Comparison of ENCODE assay signal across 8 cellular contexts in genomic region chr1:16375521-16376359, GRCh38. TPM values are rescaled to one million over a fixed set of nuclear protein-coding genes. Genes with fewer than 3 reads are reported as not detected.
DNase-seq lines count a peak whose midpoint lies in the region; ATAC-seq, FAIRE-seq and TF ChIP-seq lines count a peak whose summit lies in the region.

No MANE protein-coding gene starts in this region.

- H3K4me3 ChIP-seq in K562 (no peak overlapping the region), left lung (no peak overlapping the region), thyroid gland (replicated peaks in 1 of 3) (no peak overlapping the region)

- no peaks in the 10 kb centered on the region for H3K27me3 Mint-ChIP-seq in activated T-cell treated with anti-CD3 and anti-CD28 coated beads, Interleukin-2, amount 50 U/mL, for 24 hours

- no peak for TF ChIP-seq RAD21 in K562 (CRISPR knock-in tag; conservative IDR thresholded peaks at IDR 0.05 in 1 of 2, IDR thresholded peaks at IDR 0.05 in 1 of 2)

- ATAC-seq in K562 (peak; percentile 14; the same call in 1 of the 3 replicates), left lung (no peak), HG02973 (IDR thresholded peaks at IDR 0.05; ENCODE audit: unreplicated experiment) (no peak)

- H3K27ac ChIP-seq in K562 (ENCODE audit: extremely low read depth, low read depth, low read length) (peak overlapping the region; percentile 18; the same call in 1 of the 3 replicates), left lung (peak overlapping the region; percentile 33 to 57), thyroid gland (peak overlapping the region in 2 of 3 donors; percentile 44 to 46)

- in situ Hi-C loops in K562 (cut with MboI) = no loop called here

- H3K36me3 Mint-ChIP-seq in activated T-cell treated with anti-CD3 and anti-CD28 coated beads, Interleukin-2, amount 50 U/mL, for 24 hours (ENCODE audit: low read depth) = peaks cover 69% of the 10 kb centered on the region

- H4K20me1 ChIP-seq in K562 (replicated peaks; ENCODE audit: control insufficient read depth, insufficient read depth, low read length) = peaks cover 47% of the 10 kb centered on the region

- peaks cover 96% of the 10 kb centered on the region for H3K79me2 ChIP-seq in K562 (ENCODE audit: control insufficient read depth, insufficient read depth, low read length)

- CTCF ChIA-PET in K562 (lab: Yijun Ruan, JAX; ENCODE audit: low intra/inter-chr PET ratio) = no interaction called here

- TF ChIP-seq CTCF in K562 (IDR thresholded peaks at IDR 0.05 in 2 of 3, conservative IDR thresholded peaks at IDR 0.05 in 1 of 3; ENCODE audit: insufficient read depth in 2 of 3, low read depth in 1 of 3, low read length in 3 of 3) = no peak
- TF ChIP-seq CTCF in left lung (IDR thresholded peaks at IDR 0.05) = no peak
- no peak for TF ChIP-seq CTCF in thyroid gland (IDR thresholded peaks at IDR 0.05)

- H3K9me3 Mint-ChIP-seq in activated T-cell treated with anti-CD3 and anti-CD28 coated beads, Interleukin-2, amount 50 U/mL, for 24 hours = no peaks in the 10 kb centered on the region

- no peak overlapping the region for H3K4me3 Mint-ChIP-seq in activated T-cell treated with anti-CD3 and anti-CD28 coated beads, Interleukin-2, amount 50 U/mL, for 24 hours

- H3K27me3 ChIP-seq in K562 (ENCODE audit: control insufficient read depth in 2 of 2, insufficient read depth in 2 of 2, low read length in 2 of 2) (no peaks in the 10 kb centered on the region), left lung (no peaks in the 10 kb centered on the region), thyroid gland (no peaks in the 10 kb centered on the region)

- TF ChIP-seq EP300 in K562 (IDR thresholded peaks at IDR 0.05; ENCODE audit: low read length) = no peak

- BruUV-seq in K562 (replicated peaks; lab: Mats Ljungman, UMichigan) = no TSS peak

- no peak for DNase-seq in activated T-cell treated with anti-CD3 and anti-CD28 coated beads, Interleukin-2, amount 50 U/mL, for 24 hours
- DNase-seq in activated T-cell treated with anti-CD3 and anti-CD28 coated beads for 4 hours (no peak), K562 (ENCODE audit: extremely low read depth in 1 of 4, low spot score in 3 of 4) (peak in 1 of 4 experiments; percentile 8), left lung (no peak), thyroid gland (no peak), cerebellum (ENCODE audit: low spot score) (no peak)
- no peak for DNase-seq in stimulated activated CD4-positive, alpha-beta T cell treated with anti-CD3 and anti-CD28 coated beads, Interleukin-4, amount 100 ng/mL, for 1 hour

- TF ChIP-seq POLR2A in K562 (conservative IDR thresholded peaks at IDR 0.05) = no peak
- no peak for TF ChIP-seq POLR2A in thyroid gland (IDR thresholded peaks at IDR 0.05)

- peak overlapping the region; percentile 80 for H3K27ac Mint-ChIP-seq in activated T-cell treated with anti-CD3 and anti-CD28 coated beads, Interleukin-2, amount 50 U/mL, for 24 hours

- WGBS in K562 (ENCODE audit: insufficient coverage, low coverage, missing lambda C conversion rate) = 65% methylated on average over 15 of the region's 15 CpGs
- 65 to 66% methylated on average over 15 of the region's 15 CpGs for WGBS in thyroid gland, 2 donors

- peaks cover 3% of the 10 kb centered on the region for H3K9me1 ChIP-seq in K562 (ENCODE audit: control insufficient read depth, insufficient read depth, low read length)

- H3K4me2 ChIP-seq in K562 (ENCODE audit: insufficient read depth, low read length) = no peak overlapping the region

- FAIRE-seq in K562 (lab: Jason Lieb, UNC) = no peak

- H2AFZ ChIP-seq in K562 (ENCODE audit: low read depth, low read length) = no peak overlapping the region

- peaks cover 78% of the 10 kb centered on the region for H3K4me1 Mint-ChIP-seq in activated T-cell treated with anti-CD3 and anti-CD28 coated beads, Interleukin-2, amount 50 U/mL, for 24 hours (ENCODE audit: low read depth)

- peaks cover 37% of the 10 kb centered on the region; the same call in 2 of the 3 replicates for H3K36me3 ChIP-seq in K562 (ENCODE audit: control insufficient read depth, insufficient read depth, low read length)
- no peaks in the 10 kb centered on the region for H3K36me3 ChIP-seq in left lung
- no peaks in the 10 kb centered on the region for H3K36me3 ChIP-seq in thyroid gland

- intact Hi-C loops in K562 (cut with micrococcal nuclease) = no loop called here
- intact Hi-C loops in left lung (cut with DNase I) = no loop called here
- intact Hi-C loops in thyroid gland (cut with DNase I) = no loop called here

- H3K9me3 ChIP-seq in K562 (replicated peaks; ENCODE audit: control insufficient read depth, insufficient read depth, low read depth, low read length) = no peaks in the 10 kb centered on the region
- no peaks in the 10 kb centered on the region for H3K9me3 ChIP-seq in left lung
- no peaks in the 10 kb centered on the region for H3K9me3 ChIP-seq in thyroid gland

- H3K4me1 ChIP-seq in K562 (replicated peaks in 1 of 2; ENCODE audit: control insufficient read depth in 2 of 2, insufficient read depth in 2 of 2, low read length in 2 of 2) = peaks cover 22 to 24% of the 10 kb centered on the region in 2 experiments
- peaks cover 36 to 87% of the 10 kb centered on the region in 2 donors for H3K4me1 ChIP-seq in left lung
- peaks cover 24 to 52% of the 10 kb centered on the region in 2 donors for H3K4me1 ChIP-seq in thyroid gland

- POLR2A ChIA-PET in K562 (lab: Yijun Ruan, JAX) = interaction anchor here (0.6 to 4.1 kb wide), 13 partner anchors 8 to 268 kb away, joined by 3 to 18 read pairs (median 3); partner anchors contain the start of gene SZRD1

- peak overlapping the region in 1 of 2 experiments; percentile 72; a peak in 1 of 4 replicates for H3K9ac ChIP-seq in K562 (ENCODE audit: insufficient read depth in 1 of 2, low read depth in 2 of 2, low read length in 2 of 2)

TF ChIP-seq in K562, 482 proteins besides CTCF, POLR2A, EP300 and RAD21 (continues in another document):
- TF ChIP-seq KDM5B (IDR thresholded peaks at IDR 0.05; ENCODE audit: insufficient replicate concordance, low read depth, low read length) (no peak), MTA3 (IDR thresholded peaks at IDR 0.05; ENCODE audit: borderline replicate concordance) (0 out of 2 replicates have a peak, but pooled peaks have one; percentile 3), RBM22 (IDR thresholded peaks at IDR 0.05; ENCODE audit: low read depth, low read length, poor library complexity, severe bottlenecking) (no peak), GMEB1 (CRISPR knock-in tag; IDR thresholded peaks at IDR 0.05) (no peak), TRIM24 (IDR thresholded peaks at IDR 0.05) (no peak)

RNA-seq across cellular contexts. Expression of gene SZRD1, which starts 8.7 kb away (rescaled TPM):
- total RNA-seq in K562 (2011; cell fraction: chromatin; rRNA removed; ENCODE audit: low replicate concordance) = 32.7 and 51.8 TPM in 2 replicates
- 40.4 and 41.1 TPM in 2 replicates for total RNA-seq in K562 (2011; cell fraction: nucleolus; rRNA removed)
- 47.8 and 68.1 TPM in 2 replicates for total RNA-seq in K562 (2011; cell fraction: nucleoplasm; rRNA removed)
- total RNA-seq in K562 (2014; rRNA removed) (72.9 and 112 TPM in 2 replicates), K562 (2014; rRNA removed; fragmentation: Illumina TruSeq; extraction: Trizol) (48.5 and 53.3 TPM in 2 replicates), K562 (2015; rRNA removed; fragmentation: Illumina TruSeq; extraction: Trizol) (80.1 and 88.3 TPM in 2 replicates), K562 (2021) (145 and 149 TPM in 2 replicates), left lung (100 to 1,000 TPM; 114 to 134 TPM), thyroid gland (10 to 100 TPM; 59.4 to 82.8 (median 74.4) TPM), cerebellum (11.3 TPM)
- polyA plus RNA-seq in K562 (2011; rRNA removed) (82.5 and 83.2 TPM in 2 replicates), K562 (2014; fragmentation: Illumina TruSeq; extraction: Trizol) (143 and 171 TPM in 2 replicates), K562 (2014; fragmentation: Nextera tagmentation; extraction: Ambion mirVana) (1 to 10 TPM; 3.9 to 7.2 TPM), K562 (2014; rRNA removed) (82.5 and 110 TPM in 2 replicates)
- polyA plus RNA-seq in K562 (2011; cell fraction: cytosol; rRNA removed) = 119 and 167 TPM in 2 replicates
- 47.8 and 62.7 TPM in 2 replicates for polyA plus RNA-seq in K562 (2011; cell fraction: nucleus; rRNA removed)
- 91.4 and 111 TPM in 2 replicates for polyA plus RNA-seq in K562 (2012)
- 36.0 and 46.5 TPM in 2 replicates for polyA minus RNA-seq in K562 (2011; rRNA and poly(A)+ RNA removed)
- 60.6 and 62.5 TPM in 2 replicates for polyA minus RNA-seq in K562 (2011; cell fraction: cytosol; rRNA and poly(A)+ RNA removed)
- 12.4 and 16.3 TPM in 2 replicates for polyA minus RNA-seq in K562 (2011; cell fraction: nucleus; rRNA and poly(A)+ RNA removed)

RNA-seq across cellular contexts. Expression of gene FBXO42, which starts 23.5 kb away (rescaled TPM):
- 67.9 and 105 TPM in 2 replicates for total RNA-seq in K562 (2011; cell fraction: chromatin; rRNA removed; ENCODE audit: low replicate concordance)
- total RNA-seq in K562 (2011; cell fraction: nucleolus; rRNA removed) = 41.7 and 47.5 TPM in 2 replicates
- total RNA-seq in K562 (2011; cell fraction: nucleoplasm; rRNA removed) = 69.1 and 89.4 TPM in 2 replicates
- total RNA-seq in K562 (2014; rRNA removed) = 11.6 and 13.6 TPM in 2 replicates
- 14.6 and 17.4 TPM in 2 replicates for total RNA-seq in K562 (2014; rRNA removed; fragmentation: Illumina TruSeq; extraction: Trizol)
- total RNA-seq in K562 (2015; rRNA removed; fragmentation: Illumina TruSeq; extraction: Trizol) = 15.5 and 17.5 TPM in 2 replicates
- total RNA-seq in K562 (2021) = 21.2 and 24.1 TPM in 2 replicates
- polyA plus RNA-seq in K562 (2011; rRNA removed) = 23.6 and 37.6 TPM in 2 replicates
- 26.7 and 30.1 TPM in 2 replicates for polyA plus RNA-seq in K562 (2011; cell fraction: cytosol; rRNA removed)
- polyA plus RNA-seq in K562 (2011; cell fraction: nucleus; rRNA removed) = 48.3 and 53.6 TPM in 2 replicates
- polyA plus RNA-seq in K562 (2012) = 17.4 and 33.7 TPM in 2 replicates
- 20.8 and 24.8 TPM in 2 replicates for polyA plus RNA-seq in K562 (2014; fragmentation: Illumina TruSeq; extraction: Trizol)
- 1 to 10 TPM; 7.2 to 8.0 TPM for polyA plus RNA-seq in K562 (2014; fragmentation: Nextera tagmentation; extraction: Ambion mirVana)
- 15.4 and 20.1 TPM in 2 replicates for polyA plus RNA-seq in K562 (2014; rRNA removed)
- polyA minus RNA-seq in K562 (2011; rRNA and poly(A)+ RNA removed) = 31.9 and 41.8 TPM in 2 replicates
- polyA minus RNA-seq in K562 (2011; cell fraction: cytosol; rRNA and poly(A)+ RNA removed) = 13.6 and 19.1 TPM in 2 replicates
- polyA minus RNA-seq in K562 (2011; cell fraction: nucleus; rRNA and poly(A)+ RNA removed) = 13.2 and 26.5 TPM in 2 replicates
- total RNA-seq in left lung = 10 to 100 TPM; 18.8 to 19.5 TPM
- total RNA-seq in thyroid gland = 10 to 100 TPM; 24.3 to 41.9 (median 31.9) TPM
- total RNA-seq in cerebellum = 35.7 TPM
